In genomic region chr1:219414250-219414649, GRCh38 we compare ENCODE assay signal across 1 cellular context.
TF ChIP-seq lines count a peak whose summit lies in the region.

No MANE protein-coding gene starts in this region.

TF ChIP-seq in HepG2, 621 proteins besides CTCF, POLR2A, EP300 and RAD21 (continued from another document and continues in another):
- TF ChIP-seq, protein P1, sequence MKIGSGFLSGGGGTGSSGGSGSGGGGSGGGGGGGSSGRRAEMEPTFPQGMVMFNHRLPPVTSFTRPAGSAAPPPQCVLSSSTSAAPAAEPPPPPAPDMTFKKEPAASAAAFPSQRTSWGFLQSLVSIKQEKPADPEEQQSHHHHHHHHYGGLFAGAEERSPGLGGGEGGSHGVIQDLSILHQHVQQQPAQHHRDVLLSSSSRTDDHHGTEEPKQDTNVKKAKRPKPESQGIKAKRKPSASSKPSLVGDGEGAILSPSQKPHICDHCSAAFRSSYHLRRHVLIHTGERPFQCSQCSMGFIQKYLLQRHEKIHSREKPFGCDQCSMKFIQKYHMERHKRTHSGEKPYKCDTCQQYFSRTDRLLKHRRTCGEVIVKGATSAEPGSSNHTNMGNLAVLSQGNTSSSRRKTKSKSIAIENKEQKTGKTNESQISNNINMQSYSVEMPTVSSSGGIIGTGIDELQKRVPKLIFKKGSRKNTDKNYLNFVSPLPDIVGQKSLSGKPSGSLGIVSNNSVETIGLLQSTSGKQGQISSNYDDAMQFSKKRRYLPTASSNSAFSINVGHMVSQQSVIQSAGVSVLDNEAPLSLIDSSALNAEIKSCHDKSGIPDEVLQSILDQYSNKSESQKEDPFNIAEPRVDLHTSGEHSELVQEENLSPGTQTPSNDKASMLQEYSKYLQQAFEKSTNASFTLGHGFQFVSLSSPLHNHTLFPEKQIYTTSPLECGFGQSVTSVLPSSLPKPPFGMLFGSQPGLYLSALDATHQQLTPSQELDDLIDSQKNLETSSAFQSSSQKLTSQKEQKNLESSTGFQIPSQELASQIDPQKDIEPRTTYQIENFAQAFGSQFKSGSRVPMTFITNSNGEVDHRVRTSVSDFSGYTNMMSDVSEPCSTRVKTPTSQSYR (CRISPR knock-in tag; IDR thresholded peaks at IDR 0.05; ENCODE audit: borderline replicate concordance), result no peak
- TF ChIP-seq ZNF180 (CRISPR knock-in tag; IDR thresholded peaks at IDR 0.05; ENCODE audit: borderline replicate concordance, low read depth) (no peak), PHF21A (CRISPR knock-in tag; IDR thresholded peaks at IDR 0.05) (no peak), ZFP62 (CRISPR knock-in tag; IDR thresholded peaks at IDR 0.05) (no peak), PAXIP1 (CRISPR knock-in tag; conservative IDR thresholded peaks at IDR 0.05) (peak; percentile 88), UBTF (CRISPR knock-in tag; IDR thresholded peaks at IDR 0.05) (no peak), CREM (IDR thresholded peaks at IDR 0.05) (peak; percentile 57; the same call in 1 of the 2 replicates), CREM (CRISPR knock-in tag; IDR thresholded peaks at IDR 0.05) (no peak), ZBTB42 (CRISPR knock-in tag; IDR thresholded peaks at IDR 0.05) (no peak), GPBP1L1 (CRISPR knock-in tag; IDR thresholded peaks at IDR 0.05) (no peak), NFE2L1 (CRISPR knock-in tag; IDR thresholded peaks at IDR 0.05; ENCODE audit: borderline replicate concordance) (no peak), MIXL1 (CRISPR knock-in tag; IDR thresholded peaks at IDR 0.05) (peak; percentile 88), KDM4B (CRISPR knock-in tag; IDR thresholded peaks at IDR 0.05) (no peak), FOXA1 (IDR thresholded peaks at IDR 0.05) (no peak), FOXA1 (CRISPR knock-in tag; IDR thresholded peaks at IDR 0.05) (peak; percentile 62), SOX5 (CRISPR knock-in tag; IDR thresholded peaks at IDR 0.05; ENCODE audit: borderline replicate concordance) (peak; percentile 91), ZSCAN22 (CRISPR knock-in tag; IDR thresholded peaks at IDR 0.05) (no peak), HMG20B (CRISPR knock-in tag; conservative IDR thresholded peaks at IDR 0.05) (no peak), MTA1 (CRISPR knock-in tag; IDR thresholded peaks at IDR 0.05; ENCODE audit: borderline replicate concordance) (no peak), SAFB2 (CRISPR knock-in tag; IDR thresholded peaks at IDR 0.05; ENCODE audit: borderline replicate concordance, low read depth) (no peak), ZNF414 (CRISPR knock-in tag; IDR thresholded peaks at IDR 0.05) (no peak), KLF12 (CRISPR knock-in tag; IDR thresholded peaks at IDR 0.05; ENCODE audit: borderline replicate concordance) (no peak), GABPA (IDR thresholded peaks at IDR 0.05; ENCODE audit: low read depth, low read length) (no peak), GABPA (CRISPR knock-in tag; IDR thresholded peaks at IDR 0.05; ENCODE audit: low read depth) (no peak), ZNF687 (CRISPR knock-in tag; IDR thresholded peaks at IDR 0.05) (no peak), U2AF1 (optimal IDR thresholded peaks at IDR 0.05; ENCODE audit: low read depth, low read length) (no peak), ZNF383 (CRISPR knock-in tag; IDR thresholded peaks at IDR 0.05; ENCODE audit: borderline replicate concordance) (no peak)
- TF ChIP-seq, protein P2, sequence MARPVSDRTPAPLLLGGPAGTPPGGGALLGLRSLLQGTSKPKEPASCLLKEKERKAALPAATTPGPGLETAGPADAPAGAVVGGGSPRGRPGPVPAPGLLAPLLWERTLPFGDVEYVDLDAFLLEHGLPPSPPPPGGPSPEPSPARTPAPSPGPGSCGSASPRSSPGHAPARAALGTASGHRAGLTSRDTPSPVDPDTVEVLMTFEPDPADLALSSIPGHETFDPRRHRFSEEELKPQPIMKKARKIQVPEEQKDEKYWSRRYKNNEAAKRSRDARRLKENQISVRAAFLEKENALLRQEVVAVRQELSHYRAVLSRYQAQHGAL (CRISPR knock-in tag; IDR thresholded peaks at IDR 0.05; ENCODE audit: not compliant biosample characterization), result no peak
- TF ChIP-seq, protein P3, sequence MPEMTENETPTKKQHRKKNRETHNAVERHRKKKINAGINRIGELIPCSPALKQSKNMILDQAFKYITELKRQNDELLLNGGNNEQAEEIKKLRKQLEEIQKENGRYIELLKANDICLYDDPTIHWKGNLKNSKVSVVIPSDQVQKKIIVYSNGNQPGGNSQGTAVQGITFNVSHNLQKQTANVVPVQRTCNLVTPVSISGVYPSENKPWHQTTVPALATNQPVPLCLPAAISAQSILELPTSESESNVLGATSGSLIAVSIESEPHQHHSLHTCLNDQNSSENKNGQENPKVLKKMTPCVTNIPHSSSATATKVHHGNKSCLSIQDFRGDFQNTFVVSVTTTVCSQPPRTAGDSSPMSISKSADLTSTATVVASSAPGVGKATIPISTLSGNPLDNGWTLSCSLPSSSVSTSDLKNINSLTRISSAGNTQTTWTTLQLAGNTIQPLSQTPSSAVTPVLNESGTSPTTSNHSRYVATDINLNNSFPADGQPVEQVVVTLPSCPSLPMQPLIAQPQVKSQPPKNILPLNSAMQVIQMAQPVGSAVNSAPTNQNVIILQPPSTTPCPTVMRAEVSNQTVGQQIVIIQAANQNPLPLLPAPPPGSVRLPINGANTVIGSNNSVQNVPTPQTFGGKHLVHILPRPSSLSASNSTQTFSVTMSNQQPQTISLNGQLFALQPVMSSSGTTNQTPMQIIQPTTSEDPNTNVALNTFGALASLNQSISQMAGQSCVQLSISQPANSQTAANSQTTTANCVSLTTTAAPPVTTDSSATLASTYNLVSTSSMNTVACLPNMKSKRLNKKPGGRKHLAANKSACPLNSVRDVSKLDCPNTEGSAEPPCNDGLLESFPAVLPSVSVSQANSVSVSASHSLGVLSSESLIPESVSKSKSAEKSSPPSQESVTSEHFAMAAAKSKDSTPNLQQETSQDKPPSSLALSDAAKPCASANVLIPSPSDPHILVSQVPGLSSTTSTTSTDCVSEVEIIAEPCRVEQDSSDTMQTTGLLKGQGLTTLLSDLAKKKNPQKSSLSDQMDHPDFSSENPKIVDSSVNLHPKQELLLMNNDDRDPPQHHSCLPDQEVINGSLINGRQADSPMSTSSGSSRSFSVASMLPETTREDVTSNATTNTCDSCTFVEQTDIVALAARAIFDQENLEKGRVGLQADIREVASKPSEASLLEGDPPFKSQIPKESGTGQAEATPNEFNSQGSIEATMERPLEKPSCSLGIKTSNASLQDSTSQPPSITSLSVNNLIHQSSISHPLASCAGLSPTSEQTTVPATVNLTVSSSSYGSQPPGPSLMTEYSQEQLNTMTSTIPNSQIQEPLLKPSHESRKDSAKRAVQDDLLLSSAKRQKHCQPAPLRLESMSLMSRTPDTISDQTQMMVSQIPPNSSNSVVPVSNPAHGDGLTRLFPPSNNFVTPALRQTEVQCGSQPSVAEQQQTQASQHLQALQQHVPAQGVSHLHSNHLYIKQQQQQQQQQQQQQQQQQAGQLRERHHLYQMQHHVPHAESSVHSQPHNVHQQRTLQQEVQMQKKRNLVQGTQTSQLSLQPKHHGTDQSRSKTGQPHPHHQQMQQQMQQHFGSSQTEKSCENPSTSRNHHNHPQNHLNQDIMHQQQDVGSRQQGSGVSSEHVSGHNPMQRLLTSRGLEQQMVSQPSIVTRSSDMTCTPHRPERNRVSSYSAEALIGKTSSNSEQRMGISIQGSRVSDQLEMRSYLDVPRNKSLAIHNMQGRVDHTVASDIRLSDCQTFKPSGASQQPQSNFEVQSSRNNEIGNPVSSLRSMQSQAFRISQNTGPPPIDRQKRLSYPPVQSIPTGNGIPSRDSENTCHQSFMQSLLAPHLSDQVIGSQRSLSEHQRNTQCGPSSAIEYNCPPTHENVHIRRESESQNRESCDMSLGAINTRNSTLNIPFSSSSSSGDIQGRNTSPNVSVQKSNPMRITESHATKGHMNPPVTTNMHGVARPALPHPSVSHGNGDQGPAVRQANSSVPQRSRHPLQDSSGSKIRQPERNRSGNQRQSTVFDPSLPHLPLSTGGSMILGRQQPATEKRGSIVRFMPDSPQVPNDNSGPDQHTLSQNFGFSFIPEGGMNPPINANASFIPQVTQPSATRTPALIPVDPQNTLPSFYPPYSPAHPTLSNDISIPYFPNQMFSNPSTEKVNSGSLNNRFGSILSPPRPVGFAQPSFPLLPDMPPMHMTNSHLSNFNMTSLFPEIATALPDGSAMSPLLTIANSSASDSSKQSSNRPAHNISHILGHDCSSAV (CRISPR knock-in tag; IDR thresholded peaks at IDR 0.05; ENCODE audit: borderline replicate concordance), result no peak
- TF ChIP-seq, protein P4, sequence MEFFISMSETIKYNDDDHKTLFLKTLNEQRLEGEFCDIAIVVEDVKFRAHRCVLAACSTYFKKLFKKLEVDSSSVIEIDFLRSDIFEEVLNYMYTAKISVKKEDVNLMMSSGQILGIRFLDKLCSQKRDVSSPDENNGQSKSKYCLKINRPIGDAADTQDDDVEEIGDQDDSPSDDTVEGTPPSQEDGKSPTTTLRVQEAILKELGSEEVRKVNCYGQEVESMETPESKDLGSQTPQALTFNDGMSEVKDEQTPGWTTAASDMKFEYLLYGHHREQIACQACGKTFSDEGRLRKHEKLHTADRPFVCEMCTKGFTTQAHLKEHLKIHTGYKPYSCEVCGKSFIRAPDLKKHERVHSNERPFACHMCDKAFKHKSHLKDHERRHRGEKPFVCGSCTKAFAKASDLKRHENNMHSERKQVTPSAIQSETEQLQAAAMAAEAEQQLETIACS (CRISPR knock-in tag; IDR thresholded peaks at IDR 0.05), result no peak
